ENCODE assay signal across 10 cellular contexts in genomic region chr10:58993480-58994221, GRCh38.
DNase-seq lines count a peak whose midpoint lies in the region; ATAC-seq and TF ChIP-seq lines count a peak whose summit lies in the region.
"Had no signal": no experiment of that assay in that cellular context is flagged by ENCODE, and none has a peak within 500 bp of the region (broad histone marks: within the 10 kb centered on the region; RNA-seq: fewer than 3 reads in every experiment).

No MANE protein-coding gene starts in this region.

- H3K9me3 ChIP-seq in right atrium auricular region (peaks cover 0 to 7% of the 10 kb centered on the region in 2 donors), left ventricle myocardium inferior (replicated peaks) (peaks cover 12% of the 10 kb centered on the region)

- DNase-seq in NCI-H2227 (lab: John Stamatoyannopoulos, UW; ENCODE audit: unreplicated experiment) (peak; percentile 2), NCI-H2227 treated with DMSO at 0.1 percent for 48 hours (lab: John Stamatoyannopoulos, UW) (no peak), caudate nucleus (lab: John Stamatoyannopoulos, UW) (peak in 33 of 61 donors; percentile 7 to 79 (median 39)), right atrium auricular region (ENCODE audit: low spot score) (no peak), left ventricle myocardium inferior (no peak)
- DNase-seq in stimulated activated CD4-positive, alpha-beta T cell treated with anti-CD3 and anti-CD28 coated beads, Interleukin-15, amount 100 ng/mL, for 24 hours: no peak
- DNase-seq: right cardiac atrium had no signal

- ATAC-seq in HG02870 (IDR thresholded peaks at IDR 0.05; ENCODE audit: unreplicated experiment) (peak; percentile 76), GM21825 (IDR thresholded peaks at IDR 0.05; ENCODE audit: unreplicated experiment) (no peak)
- ATAC-seq: right cardiac atrium had no signal

- intact Hi-C loops in left ventricle myocardium inferior (cut with micrococcal nuclease): no loop called here

- peaks cover 0 to 7% of the 10 kb centered on the region in 2 donors for H3K4me1 ChIP-seq in right atrium auricular region
- H3K4me1 ChIP-seq in left ventricle myocardium inferior: peaks cover 11% of the 10 kb centered on the region

- H3K27ac ChIP-seq in caudate nucleus (ENCODE audit: low read depth, low read length): peak overlapping the region; percentile 99
- peak overlapping the region in 1 of 2 donors; percentile 22 for H3K27ac ChIP-seq in right atrium auricular region
- no peak overlapping the region for H3K27ac ChIP-seq in left ventricle myocardium inferior (replicated peaks)
- H3K27ac ChIP-seq: 22Rv1 had no signal

- H3K4me3 ChIP-seq in right atrium auricular region (no peak overlapping the region), left ventricle myocardium inferior (no peak overlapping the region)

- no peaks in the 10 kb centered on the region for H3K27me3 ChIP-seq in right atrium auricular region
- H3K27me3 ChIP-seq in left ventricle myocardium inferior (ENCODE audit: low read depth): no peaks in the 10 kb centered on the region

- H3K36me3 ChIP-seq in right atrium auricular region: no peaks in the 10 kb centered on the region
- H3K36me3 ChIP-seq in left ventricle myocardium inferior: no peaks in the 10 kb centered on the region

- TF ChIP-seq CTCF in right atrium auricular region (IDR thresholded peaks at IDR 0.05) (no peak), left ventricle myocardium inferior (IDR thresholded peaks at IDR 0.05; ENCODE audit: borderline replicate concordance) (no peak)

Comparison
In these comparisons a context has a peak if more than half of its experiments do, and no peak if none do; other contexts are left out.
1. DNase-seq: peak in NCI-H2227 (single experiment) and caudate nucleus (33 of 61); none in NCI-H2227 treated with DMSO at 0.1 percent for 48 hours (single experiment), right atrium auricular region (single experiment), stimulated activated CD4-positive, alpha-beta T cell treated with anti-CD3 and anti-CD28 coated beads, Interleukin-15, amount 100 ng/mL, for 24 hours (single experiment) and left ventricle myocardium inferior (single experiment).